ENCODE assay signal across 8 cellular contexts in genomic region chr3:124281453-124282316, GRCh38.
DNase-seq lines count a peak whose midpoint lies in the region; ATAC-seq and TF ChIP-seq lines count a peak whose summit lies in the region.

No MANE protein-coding gene starts in this region.

- TF ChIP-seq POLR2A in breast epithelium (IDR thresholded peaks at IDR 0.05): no peak

- peaks cover 2 to 6% of the 10 kb centered on the region in 2 donors for H3K4me1 ChIP-seq in breast epithelium
- no peaks in the 10 kb centered on the region for H3K4me1 ChIP-seq in osteoblast (ENCODE audit: insufficient read depth, low read length)

- no peaks in the 10 kb centered on the region for H3K36me3 Mint-ChIP-seq in MCF 10A (ENCODE audit: insufficient read depth, unreplicated experiment)

- CTCF ChIA-PET in MCF 10A (lab: Yijun Ruan, JAX): interaction anchor here (0.7 to 1.8 kb wide), 11 partner anchors 11 to 537 kb away, joined by 3 to 7 read pairs (median 4); partner anchors contain the start of gene KALRN

- peak; percentile 74 for TF ChIP-seq CTCF in MCF 10A (IDR thresholded peaks at IDR 0.05; ENCODE audit: unreplicated experiment)
- peak in 1 of 3 donors; percentile 23 for TF ChIP-seq CTCF in breast epithelium (IDR thresholded peaks at IDR 0.05)
- peak; percentile 71 for TF ChIP-seq CTCF in osteoblast (IDR thresholded peaks at IDR 0.05; ENCODE audit: extremely low read depth, low read depth, low read length)

- H3K27me3 Mint-ChIP-seq in MCF 10A (ENCODE audit: insufficient read depth, unreplicated experiment): peaks cover 73% of the 10 kb centered on the region

- no peak overlapping the region for H3K4me2 ChIP-seq in osteoblast (ENCODE audit: insufficient read depth, low read length)

- H3K36me3 ChIP-seq in breast epithelium (no peaks in the 10 kb centered on the region), osteoblast (ENCODE audit: insufficient read depth, low read length) (no peaks in the 10 kb centered on the region)

- no peaks in the 10 kb centered on the region for H3K79me2 ChIP-seq in osteoblast (ENCODE audit: insufficient read depth, low read length)

- no peaks in the 10 kb centered on the region for H3K9me3 Mint-ChIP-seq in MCF 10A (ENCODE audit: unreplicated experiment)

- POLR2A ChIA-PET in MCF 10A (lab: Yijun Ruan, JAX): interaction anchor here (0.9 kb wide), 1 partner anchor 14 kb away, joined by 5 read pairs; no protein-coding TSS in a partner anchor

- DNase-seq in MCF 10A (ENCODE audit: unreplicated experiment) (peak; percentile 60), breast epithelium (ENCODE audit: low spot score in 2 of 2) (no peak), NCI-H82 (lab: John Stamatoyannopoulos, UW) (peak; percentile 72), osteoblast (ENCODE audit: insufficient read length, low spot score, missing footprints) (no peak), OCI-M2 (lab: John Stamatoyannopoulos, UW; ENCODE audit: unreplicated experiment) (no peak)

- H3K27ac ChIP-seq in breast epithelium (no peak overlapping the region), osteoblast (ENCODE audit: low read depth, low read length) (no peak overlapping the region)

- H3K4me3 Mint-ChIP-seq in MCF 10A (ENCODE audit: unreplicated experiment): no peak overlapping the region

- H3K27me3 ChIP-seq in breast epithelium (no peaks in the 10 kb centered on the region), osteoblast (ENCODE audit: insufficient read depth, low read length) (peaks cover 34% of the 10 kb centered on the region)

- ATAC-seq in esophagus mucosa (peak; percentile 72), GM18868 (IDR thresholded peaks at IDR 0.05; ENCODE audit: unreplicated experiment) (no peak), GM21360 (IDR thresholded peaks at IDR 0.05; ENCODE audit: unreplicated experiment) (no peak)

- no peaks in the 10 kb centered on the region for H4K20me1 ChIP-seq in osteoblast (ENCODE audit: insufficient read depth, low read length)

- intact Hi-C loops in MCF 10A (cut with micrococcal nuclease): loop anchor here (1.0 to 10.0 kb wide), 3 partner anchors 203 to 627 kb away; no protein-coding TSS in a partner anchor
- intact Hi-C loops in breast epithelium (cut with DNase I; ENCODE audit: low total_unique reads): no loop called here

- H2AFZ ChIP-seq in osteoblast (ENCODE audit: low read length): no peak overlapping the region

- H3K4me3 ChIP-seq in breast epithelium (no peak overlapping the region), osteoblast (ENCODE audit: insufficient read depth, low read length) (no peak overlapping the region)

- no TSS peak for BruUV-seq in MCF 10A (replicated peaks; lab: Mats Ljungman, UMichigan)

- peaks cover 6% of the 10 kb centered on the region for H3K4me1 Mint-ChIP-seq in MCF 10A (ENCODE audit: insufficient read depth, unreplicated experiment)

- H3K9me3 ChIP-seq in breast epithelium (no peaks in the 10 kb centered on the region), osteoblast (ENCODE audit: low read depth, low read length) (no peaks in the 10 kb centered on the region)

- H3K27ac Mint-ChIP-seq in MCF 10A (ENCODE audit: low read depth, unreplicated experiment): no peak overlapping the region

Comparison
In these comparisons a context has a peak if more than half of its experiments do, and no peak if none do; other contexts are left out.
1. DNase-seq: peak in MCF 10A (single experiment) and NCI-H82 (single experiment); none in breast epithelium (0 of 2), osteoblast (single experiment) and OCI-M2 (single experiment).